Comparison of ENCODE assay signal across 30 cellular contexts in the genomic region with DNA sequence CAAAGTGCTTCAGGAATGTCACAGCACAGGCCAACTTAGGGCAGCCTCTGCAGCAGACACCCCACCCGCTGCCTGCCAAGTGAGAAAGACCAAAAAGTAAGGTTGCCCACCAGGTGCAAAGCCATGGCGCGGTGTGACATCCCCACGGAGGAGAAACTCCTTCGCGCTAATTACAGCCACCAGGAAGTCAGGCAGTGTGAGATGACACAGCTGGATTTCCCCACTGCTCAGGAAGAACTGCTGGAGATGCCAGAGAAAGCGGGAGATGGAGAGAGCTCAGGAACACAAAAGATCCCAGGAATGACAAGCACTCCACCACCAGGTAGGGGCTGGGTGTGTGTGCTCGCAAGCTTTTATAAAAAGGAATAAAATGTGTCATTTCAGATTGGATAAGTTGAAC.
"Had no signal": no experiment of that assay in that cellular context is flagged by ENCODE, and none has a peak within 500 bp of the region (broad histone marks: within the 10 kb centered on the region; RNA-seq: fewer than 3 reads in every experiment).

No MANE protein-coding gene starts in this region.

- H3K4me3 ChIP-seq: SK-N-MC had no signal

- H3K27ac ChIP-seq: SK-N-MC had no signal

- H3K4me3 Mint-ChIP-seq: activated CD4-positive, alpha-beta memory T cell treated with anti-CD3 and anti-CD28 coated beads, Interleukin-2, amount 10 ng/mL, durations not matched to agents 7 days and 5 days; activated CD4-positive, alpha-beta T cell treated with anti-CD3 and anti-CD28 coated beads, Interleukin-2, amount 10 ng/mL, durations not matched to agents 7 days and 5 days; activated naive CD4-positive, alpha-beta T cell treated with anti-CD3 and anti-CD28 coated beads for 36 hours; activated naive CD8-positive, alpha-beta T cell; activated T-helper 17 cell treated with anti-CD3 and anti-CD28 coated beads, Interleukin-2, amount 50 U/mL, for 72 hours; brain; central memory CD8-positive, alpha-beta T cell; T-cell had no signal

- H3K27ac Mint-ChIP-seq: activated CD4-positive, alpha-beta memory T cell treated with anti-CD3 and anti-CD28 coated beads, Interleukin-2, amount 10 ng/mL, durations not matched to agents 7 days and 5 days; activated CD4-positive, alpha-beta T cell treated with anti-CD3 and anti-CD28 coated beads, Interleukin-2, amount 10 ng/mL, durations not matched to agents 7 days and 5 days; activated naive CD4-positive, alpha-beta T cell treated with anti-CD3 and anti-CD28 coated beads for 36 hours; activated naive CD8-positive, alpha-beta T cell; activated T-helper 17 cell treated with anti-CD3 and anti-CD28 coated beads, Interleukin-2, amount 50 U/mL, for 72 hours; brain; T-cell had no signal

- ATAC-seq: activated T-helper 17 cell treated with anti-CD3 and anti-CD28 coated beads, Interleukin-2, amount 50 U/mL, for 72 hours; Panc1; Right ventricle myocardium inferior; T-cell had no signal

- H3K4me1 Mint-ChIP-seq: activated CD4-positive, alpha-beta memory T cell treated with anti-CD3 and anti-CD28 coated beads, Interleukin-2, amount 10 ng/mL, durations not matched to agents 7 days and 5 days; activated CD4-positive, alpha-beta T cell treated with anti-CD3 and anti-CD28 coated beads, Interleukin-2, amount 10 ng/mL, durations not matched to agents 7 days and 5 days; activated T-helper 17 cell treated with anti-CD3 and anti-CD28 coated beads, Interleukin-2, amount 50 U/mL, for 72 hours; central memory CD8-positive, alpha-beta T cell; T-cell had no signal

- H3K9me3 Mint-ChIP-seq: activated CD4-positive, alpha-beta memory T cell treated with anti-CD3 and anti-CD28 coated beads, Interleukin-2, amount 10 ng/mL, durations not matched to agents 7 days and 5 days; activated CD4-positive, alpha-beta T cell treated with anti-CD3 and anti-CD28 coated beads, Interleukin-2, amount 10 ng/mL, durations not matched to agents 7 days and 5 days; activated T-helper 17 cell treated with anti-CD3 and anti-CD28 coated beads, Interleukin-2, amount 50 U/mL, for 72 hours; central memory CD8-positive, alpha-beta T cell had no signal

- H3K36me3 Mint-ChIP-seq: activated naive CD8-positive, alpha-beta T cell; brain; T-cell had no signal

- H3K27me3 Mint-ChIP-seq: activated CD4-positive, alpha-beta memory T cell treated with anti-CD3 and anti-CD28 coated beads, Interleukin-2, amount 10 ng/mL, durations not matched to agents 7 days and 5 days; activated CD4-positive, alpha-beta T cell treated with anti-CD3 and anti-CD28 coated beads, Interleukin-2, amount 10 ng/mL, durations not matched to agents 7 days and 5 days; central memory CD8-positive, alpha-beta T cell had no signal

- DNase-seq: activated CD4-positive, alpha-beta memory T cell treated with anti-CD3 and anti-CD28 coated beads, Interleukin-2, amount 10 ng/mL, durations not matched to agents 7 days and 5 days; activated CD4-positive, alpha-beta T cell treated with anti-CD3 and anti-CD28 coated beads, Interleukin-2, amount 10 ng/mL, durations not matched to agents 7 days and 5 days; activated CD4-positive, CD25-positive, alpha-beta regulatory T cell; activated gamma-delta T cell; activated naive CD4-positive, alpha-beta T cell treated with anti-CD3 and anti-CD28 coated beads for 36 hours; activated T-cell treated with anti-CD3 and anti-CD28 coated beads for 4 hours; activated T-cell treated with anti-CD3 and anti-CD28 coated beads, Interleukin-2, amount 50 U/mL, for 48 hours; amygdala; NCI-H1092; NCI-H1417; NCI-H1694; NCI-H2029; NCI-H2107; NCI-H2171 treated with DMSO at 0.1 percent for 48 hours; NCI-H345; NCI-H510A; NCI-H526 treated with DMSO at 0.1 percent for 48 hours; NK-92 treated with Interleukin-12 subunit alpha and Interleukin-12 subunit beta, amount 100 ng/mL, for 24 hours; OCI-M1; RPMI8226; T-cell; T-helper 2 cell; T1000 had no signal
